ENCODE assay signal across 13 cellular contexts in the genomic region with DNA sequence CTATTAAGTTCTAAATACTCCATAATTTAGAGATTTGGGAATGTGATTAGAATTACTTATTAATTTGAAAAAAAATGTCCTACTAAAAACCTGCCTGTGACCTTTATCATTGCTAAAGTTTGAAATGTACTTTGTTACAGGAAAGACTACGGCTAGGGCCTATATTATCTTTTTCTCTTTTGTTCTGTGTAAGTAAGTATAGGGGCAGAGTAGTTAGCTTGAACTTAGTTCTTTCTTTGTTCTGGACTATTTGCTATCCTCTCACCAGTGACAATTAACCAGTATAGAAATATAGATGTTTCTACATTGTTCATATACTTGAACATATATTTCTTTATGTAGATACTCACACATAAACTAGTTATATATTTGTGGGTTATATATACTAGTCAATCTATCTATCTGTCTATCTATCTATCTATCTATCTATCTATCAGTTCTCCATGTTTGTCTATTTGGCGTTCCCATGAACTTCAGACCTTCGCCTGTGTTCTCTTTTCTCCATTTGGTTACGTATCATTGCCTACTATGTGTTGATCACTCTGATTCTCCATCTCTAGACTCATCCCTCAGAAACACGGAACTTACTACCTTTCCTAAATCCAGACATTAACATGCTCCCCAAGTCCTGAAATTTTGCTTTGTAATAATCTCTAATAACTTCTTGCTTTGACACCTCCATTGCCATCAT. TPM values are rescaled to one million over a fixed set of nuclear protein-coding genes. Genes with fewer than 3 reads are reported as not detected.
DNase-seq lines count a peak whose midpoint lies in the region; ATAC-seq and TF ChIP-seq lines count a peak whose summit lies in the region.
"Had no signal": no experiment of that assay in that cellular context is flagged by ENCODE, and none has a peak within 500 bp of the region (broad histone marks: within the 10 kb centered on the region; RNA-seq: fewer than 3 reads in every experiment).

No MANE protein-coding gene starts in this region.

- peak overlapping the region in 1 of 2 donors; percentile 29 for H3K9ac ChIP-seq in duodenal mucosa (ENCODE audit: low read depth in 1 of 2, low read length in 2 of 2)

- 64% methylated on average over 5 of the region's 5 CpGs for WGBS in thymus

- no peak for DNase-seq in activated T-cell treated with anti-CD3 and anti-CD28 coated beads, Interleukin-2, amount 50 U/mL, for 24 hours
- no peak for DNase-seq in activated T-cell treated with anti-CD3 and anti-CD28 coated beads for 4 hours
- no peak for DNase-seq in OCI-LY7 (ENCODE audit: low spot score)
- no peak for DNase-seq in left ventricle myocardium superior
- no peak for DNase-seq in H4 (ENCODE audit: low spot score)
- DNase-seq in DMS 273 treated with DMSO at 0.1 percent for 48 hours (lab: John Stamatoyannopoulos, UW), result no peak
- DNase-seq: activated CD4-positive, CD25-positive, alpha-beta regulatory T cell; adrenal gland; islet precursor cell; trophoblast cell had no signal

- peak overlapping the region; percentile 96 for H3K4me2 ChIP-seq in OCI-LY7 (ENCODE audit: low read length)

- no peaks in the 10 kb centered on the region for H3K9me3 Mint-ChIP-seq in activated T-cell treated with anti-CD3 and anti-CD28 coated beads, Interleukin-2, amount 50 U/mL, for 24 hours

- H3K4me3 ChIP-seq in OCI-LY7 (ENCODE audit: low read depth, low read length, poor library complexity, severe bottlenecking) (peak overlapping the region; percentile 87), duodenal mucosa (ENCODE audit: low read depth in 1 of 2, low read length in 2 of 2) (peak overlapping the region; percentile 30 to 39), thymus (ENCODE audit: low read length) (peak overlapping the region; percentile 96)

- ATAC-seq in left ventricle myocardium superior, result no peak

- H3K36me3 ChIP-seq in OCI-LY7 (ENCODE audit: insufficient read depth, low read length), result peaks cover 64% of the 10 kb centered on the region
- no peaks in the 10 kb centered on the region for H3K36me3 ChIP-seq in duodenal mucosa (ENCODE audit: control insufficient read depth in 1 of 2, insufficient read depth in 2 of 2, low read length in 2 of 2)
- H3K36me3 ChIP-seq in thymus (ENCODE audit: control insufficient read depth, insufficient read depth), result no peaks in the 10 kb centered on the region
- H3K36me3 ChIP-seq: adrenal gland had no signal

- peaks cover 73% of the 10 kb centered on the region for H3K36me3 Mint-ChIP-seq in activated T-cell treated with anti-CD3 and anti-CD28 coated beads, Interleukin-2, amount 50 U/mL, for 24 hours (ENCODE audit: low read depth)

- CTCF ChIA-PET in OCI-LY7 (lab: Charles Lee; ENCODE audit: unreplicated experiment), result no interaction called here

- H3K27ac ChIP-seq in OCI-LY7 (ENCODE audit: low read depth, low read length, poor library complexity, severe bottlenecking) (peak overlapping the region; percentile 96), duodenal mucosa (ENCODE audit: low read depth, low read length) (no peak overlapping the region), thymus (ENCODE audit: low read depth) (peak overlapping the region; percentile 54)
- H3K27ac ChIP-seq: adrenal gland had no signal

- H3K27ac Mint-ChIP-seq in activated T-cell treated with anti-CD3 and anti-CD28 coated beads, Interleukin-2, amount 50 U/mL, for 24 hours, result peak overlapping the region; percentile 96

- intact Hi-C loops in OCI-LY7 (cut with micrococcal nuclease; ENCODE audit: unreplicated experiment) (no loop called here), left ventricle myocardium superior (cut with micrococcal nuclease) (no loop called here)

- H3K4me1 ChIP-seq in OCI-LY7 (ENCODE audit: insufficient read depth, low read length, poor library complexity, severe bottlenecking) (peaks cover 66% of the 10 kb centered on the region), duodenal mucosa (ENCODE audit: control insufficient read depth in 1 of 2, insufficient read depth in 2 of 2, low read length in 2 of 2) (no peaks in the 10 kb centered on the region), thymus (ENCODE audit: control insufficient read depth, insufficient read depth, low read length) (peaks cover 10% of the 10 kb centered on the region)
- H3K4me1 ChIP-seq: adrenal gland had no signal

- POLR2A ChIA-PET in OCI-LY7 (lab: Charles Lee), result interaction anchor here (0.7 to 1.7 kb wide), 6 partner anchors 9 to 1541 kb away, joined by 3 to 11 read pairs (median 7); no protein-coding TSS in a partner anchor

- H3K27me3 ChIP-seq in duodenal mucosa (ENCODE audit: control insufficient read depth in 1 of 2, insufficient read depth in 2 of 2, low read length in 2 of 2) (no peaks in the 10 kb centered on the region), thymus (ENCODE audit: control insufficient read depth, insufficient read depth) (no peaks in the 10 kb centered on the region)
- H3K27me3 ChIP-seq: adrenal gland had no signal

- H3K79me2 ChIP-seq in OCI-LY7 (ENCODE audit: insufficient read depth, low read depth, low read length), result peaks cover 90% of the 10 kb centered on the region

- BruUV-seq in OCI-LY7 (replicated peaks; lab: Mats Ljungman, UMichigan), result no TSS peak

- no peaks in the 10 kb centered on the region for H3K9me2 ChIP-seq in OCI-LY7 (ENCODE audit: insufficient read depth, low read length)

- H3K4me3 Mint-ChIP-seq in activated T-cell treated with anti-CD3 and anti-CD28 coated beads, Interleukin-2, amount 50 U/mL, for 24 hours, result peak overlapping the region; percentile 78

- H4K20me1 ChIP-seq in OCI-LY7 (ENCODE audit: insufficient read depth, low read length), result no peaks in the 10 kb centered on the region

- H3K4me1 Mint-ChIP-seq in activated T-cell treated with anti-CD3 and anti-CD28 coated beads, Interleukin-2, amount 50 U/mL, for 24 hours (ENCODE audit: low read depth), result peaks cover 56% of the 10 kb centered on the region

- no peaks in the 10 kb centered on the region for H3K27me3 Mint-ChIP-seq in activated T-cell treated with anti-CD3 and anti-CD28 coated beads, Interleukin-2, amount 50 U/mL, for 24 hours

- H2AFZ ChIP-seq in OCI-LY7 (ENCODE audit: low read length), result no peak overlapping the region

- TF ChIP-seq CTCF in OCI-LY7 (conservative IDR thresholded peaks at IDR 0.05; ENCODE audit: low read length), result no peak

- peaks cover 22% of the 10 kb centered on the region for H3K9me3 ChIP-seq in OCI-LY7 (ENCODE audit: low read length)
- no peaks in the 10 kb centered on the region for H3K9me3 ChIP-seq in duodenal mucosa (ENCODE audit: control insufficient read depth in 1 of 2, low read length in 2 of 2)
- no peaks in the 10 kb centered on the region for H3K9me3 ChIP-seq in thymus (ENCODE audit: control insufficient read depth)
- H3K9me3 ChIP-seq: adrenal gland had no signal

RNA-seq across cellular contexts. Expression of gene PTPRC, which starts 3.3 kb away (rescaled TPM):
- total RNA-seq in OCI-LY7 (2014; rRNA removed; shearing (Covaris generic)), result 161 and 177 TPM in 2 replicates
- 241 and 264 TPM in 2 replicates for total RNA-seq in OCI-LY7 (2022)
- polyA plus RNA-seq in thymus, result 130 TPM
- total RNA-seq in left ventricle myocardium superior, result 6.9 TPM
- 0.14 TPM in 1 of 2 replicates, not detected in the other for total RNA-seq in H4 (2014; rRNA removed; shearing (Covaris generic))
- total RNA-seq: dermis blood vessel endothelial cell had no signal

Comparison
In these comparisons a context has a peak if more than half of its experiments do, and no peak if none do; other contexts are left out.
1. H3K4me3 ChIP-seq: peak in every context shown above with its lines; median percentile 96 in thymus; 87 in OCI-LY7; 34 in duodenal mucosa.
2. RNA of gene PTPRC, which starts 3.3 kb away (total RNA-seq): 161 to 264 TPM in OCI-LY7; 6.9 TPM in left ventricle myocardium superior (single experiment) and 0.14 TPM in H4; every median in the first group is over 10 times any median in the second.